ENCODE assay signal across 1 cellular context in the genomic region with DNA sequence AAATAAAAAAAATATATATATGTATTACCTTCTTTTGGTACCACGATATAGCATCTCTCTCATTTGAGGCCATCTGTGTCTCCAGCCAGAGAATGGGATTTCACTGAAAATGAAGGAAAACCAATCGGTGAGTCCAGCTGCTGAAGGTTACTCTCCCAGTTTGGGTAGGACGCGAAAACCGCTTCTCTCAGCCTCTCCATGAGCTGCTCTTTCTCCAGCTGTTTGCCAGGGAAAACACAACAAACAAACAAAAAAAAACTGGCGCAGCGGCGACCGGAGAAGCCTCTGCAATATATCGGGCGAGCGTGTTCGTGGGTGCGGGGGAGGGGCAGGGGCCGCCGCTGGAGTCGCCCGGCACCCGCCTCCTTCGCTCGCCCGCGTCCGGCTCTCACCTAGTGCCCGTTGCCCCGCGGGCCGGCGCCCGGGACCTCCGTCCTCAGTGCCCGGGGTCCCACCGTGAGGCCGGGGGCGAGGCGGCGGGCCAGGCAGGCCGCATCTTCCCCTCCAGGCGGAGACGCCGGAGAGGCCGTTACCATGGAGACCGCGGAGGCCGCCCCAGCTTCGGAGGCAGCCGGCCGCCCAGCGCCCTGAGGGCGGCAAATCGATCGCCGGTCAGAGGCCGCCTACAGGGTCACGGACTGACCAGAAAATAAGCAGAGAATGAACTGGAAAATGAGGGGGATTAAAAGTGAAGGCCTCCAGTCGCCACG.
A peak's percentile ranks its signal among the peaks of the same experiment; 100 is the strongest.
TF ChIP-seq lines count a peak whose summit lies in the region.

No MANE protein-coding gene starts in this region.

TF ChIP-seq in HEK293, 187 proteins besides CTCF, POLR2A, EP300 and RAD21 (continued from another document and continues in another):
- TF ChIP-seq KLF9 (tag by site-specific recombination; IDR thresholded peaks at IDR 0.05; ENCODE audit: low read depth) (peak; percentile 25; the same call in 1 of the 2 replicates), ZNF202 (tag by site-specific recombination; IDR thresholded peaks at IDR 0.05; ENCODE audit: borderline replicate concordance) (no peak), ZNF341 (tag by site-specific recombination; IDR thresholded peaks at IDR 0.05; ENCODE audit: low read depth) (no peak), ZNF664 (tag by site-specific recombination; IDR thresholded peaks at IDR 0.05) (no peak), GLI4 (tag by site-specific recombination; IDR thresholded peaks at IDR 0.05) (no peak), EGR2 (tag by site-specific recombination; IDR thresholded peaks at IDR 0.05; ENCODE audit: low read depth) (peak; percentile 81), ZNF610 (tag by site-specific recombination; IDR thresholded peaks at IDR 0.05; ENCODE audit: borderline replicate concordance) (no peak), ZNF335 (tag by site-specific recombination; conservative IDR thresholded peaks at IDR 0.05) (peak; percentile 98), PRDM4 (tag by site-specific recombination; IDR thresholded peaks at IDR 0.05) (no peak), ZNF2 (tag by site-specific recombination; IDR thresholded peaks at IDR 0.05) (no peak), ZNF433 (tag by site-specific recombination; IDR thresholded peaks at IDR 0.05; ENCODE audit: low read depth) (no peak), ZNF768 (tag by site-specific recombination; IDR thresholded peaks at IDR 0.05) (no peak), ZSCAN16 (tag by site-specific recombination; IDR thresholded peaks at IDR 0.05) (no peak), ELK4 (IDR thresholded peaks at IDR 0.05; ENCODE audit: borderline replicate concordance, low read depth, low read length) (no peak), ZSCAN18 (tag by site-specific recombination; IDR thresholded peaks at IDR 0.05) (no peak), ZNF311 (tag by site-specific recombination; IDR thresholded peaks at IDR 0.05; ENCODE audit: borderline replicate concordance) (no peak), AEBP2 (tag by site-specific recombination; IDR thresholded peaks at IDR 0.05; ENCODE audit: borderline replicate concordance) (no peak), ZBTB49 (tag by site-specific recombination; IDR thresholded peaks at IDR 0.05; ENCODE audit: low read depth) (no peak), ZNF354C (tag by site-specific recombination; IDR thresholded peaks at IDR 0.05; ENCODE audit: borderline replicate concordance, low read depth) (no peak), KLF7 (tag by site-specific recombination; IDR thresholded peaks at IDR 0.05; ENCODE audit: borderline replicate concordance) (no peak), ZNF623 (tag by site-specific recombination; IDR thresholded peaks at IDR 0.05) (no peak), ZNF76 (tag by site-specific recombination; IDR thresholded peaks at IDR 0.05; ENCODE audit: borderline replicate concordance, low read depth) (no peak), ZNF404 (tag by site-specific recombination; IDR thresholded peaks at IDR 0.05) (no peak), ZBTB8A (tag by site-specific recombination; IDR thresholded peaks at IDR 0.05) (peak; percentile 97), ZNF549 (tag by site-specific recombination; IDR thresholded peaks at IDR 0.05) (no peak), ZFHX2 (tag by site-specific recombination; conservative IDR thresholded peaks at IDR 0.05) (peak; percentile 87), ZNF302 (tag by site-specific recombination; IDR thresholded peaks at IDR 0.05; ENCODE audit: low read depth) (no peak)
- TF ChIP-seq, protein P1, sequence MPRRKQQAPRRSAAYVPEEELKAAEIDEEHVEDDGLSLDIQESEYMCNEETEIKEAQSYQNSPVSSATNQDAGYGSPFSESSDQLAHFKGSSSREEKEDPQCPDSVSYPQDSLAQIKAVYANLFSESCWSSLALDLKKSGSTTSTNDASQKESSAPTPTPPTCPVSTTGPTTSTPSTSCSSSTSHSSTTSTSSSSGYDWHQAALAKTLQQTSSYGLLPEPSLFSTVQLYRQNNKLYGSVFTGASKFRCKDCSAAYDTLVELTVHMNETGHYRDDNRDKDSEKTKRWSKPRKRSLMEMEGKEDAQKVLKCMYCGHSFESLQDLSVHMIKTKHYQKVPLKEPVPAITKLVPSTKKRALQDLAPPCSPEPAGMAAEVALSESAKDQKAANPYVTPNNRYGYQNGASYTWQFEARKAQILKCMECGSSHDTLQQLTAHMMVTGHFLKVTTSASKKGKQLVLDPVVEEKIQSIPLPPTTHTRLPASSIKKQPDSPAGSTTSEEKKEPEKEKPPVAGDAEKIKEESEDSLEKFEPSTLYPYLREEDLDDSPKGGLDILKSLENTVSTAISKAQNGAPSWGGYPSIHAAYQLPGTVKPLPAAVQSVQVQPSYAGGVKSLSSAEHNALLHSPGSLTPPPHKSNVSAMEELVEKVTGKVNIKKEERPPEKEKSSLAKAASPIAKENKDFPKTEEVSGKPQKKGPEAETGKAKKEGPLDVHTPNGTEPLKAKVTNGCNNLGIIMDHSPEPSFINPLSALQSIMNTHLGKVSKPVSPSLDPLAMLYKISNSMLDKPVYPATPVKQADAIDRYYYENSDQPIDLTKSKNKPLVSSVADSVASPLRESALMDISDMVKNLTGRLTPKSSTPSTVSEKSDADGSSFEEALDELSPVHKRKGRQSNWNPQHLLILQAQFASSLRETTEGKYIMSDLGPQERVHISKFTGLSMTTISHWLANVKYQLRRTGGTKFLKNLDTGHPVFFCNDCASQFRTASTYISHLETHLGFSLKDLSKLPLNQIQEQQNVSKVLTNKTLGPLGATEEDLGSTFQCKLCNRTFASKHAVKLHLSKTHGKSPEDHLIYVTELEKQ (tag by site-specific recombination; IDR thresholded peaks at IDR 0.05; ENCODE audit: borderline replicate concordance), result no peak
- TF ChIP-seq, protein P2, sequence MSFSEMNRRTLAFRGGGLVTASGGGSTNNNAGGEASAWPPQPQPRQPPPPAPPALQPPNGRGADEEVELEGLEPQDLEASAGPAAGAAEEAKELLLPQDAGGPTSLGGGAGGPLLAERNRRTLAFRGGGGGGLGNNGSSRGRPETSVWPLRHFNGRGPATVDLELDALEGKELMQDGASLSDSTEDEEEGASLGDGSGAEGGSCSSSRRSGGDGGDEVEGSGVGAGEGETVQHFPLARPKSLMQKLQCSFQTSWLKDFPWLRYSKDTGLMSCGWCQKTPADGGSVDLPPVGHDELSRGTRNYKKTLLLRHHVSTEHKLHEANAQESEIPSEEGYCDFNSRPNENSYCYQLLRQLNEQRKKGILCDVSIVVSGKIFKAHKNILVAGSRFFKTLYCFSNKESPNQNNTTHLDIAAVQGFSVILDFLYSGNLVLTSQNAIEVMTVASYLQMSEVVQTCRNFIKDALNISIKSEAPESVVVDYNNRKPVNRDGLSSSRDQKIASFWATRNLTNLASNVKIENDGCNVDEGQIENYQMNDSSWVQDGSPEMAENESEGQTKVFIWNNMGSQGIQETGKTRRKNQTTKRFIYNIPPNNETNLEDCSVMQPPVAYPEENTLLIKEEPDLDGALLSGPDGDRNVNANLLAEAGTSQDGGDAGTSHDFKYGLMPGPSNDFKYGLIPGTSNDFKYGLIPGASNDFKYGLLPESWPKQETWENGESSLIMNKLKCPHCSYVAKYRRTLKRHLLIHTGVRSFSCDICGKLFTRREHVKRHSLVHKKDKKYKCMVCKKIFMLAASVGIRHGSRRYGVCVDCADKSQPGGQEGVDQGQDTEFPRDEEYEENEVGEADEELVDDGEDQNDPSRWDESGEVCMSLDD (tag by site-specific recombination; IDR thresholded peaks at IDR 0.05), result 0 out of 2 replicates have a peak, but pooled peaks have one; percentile 47
- TF ChIP-seq, protein P3, sequence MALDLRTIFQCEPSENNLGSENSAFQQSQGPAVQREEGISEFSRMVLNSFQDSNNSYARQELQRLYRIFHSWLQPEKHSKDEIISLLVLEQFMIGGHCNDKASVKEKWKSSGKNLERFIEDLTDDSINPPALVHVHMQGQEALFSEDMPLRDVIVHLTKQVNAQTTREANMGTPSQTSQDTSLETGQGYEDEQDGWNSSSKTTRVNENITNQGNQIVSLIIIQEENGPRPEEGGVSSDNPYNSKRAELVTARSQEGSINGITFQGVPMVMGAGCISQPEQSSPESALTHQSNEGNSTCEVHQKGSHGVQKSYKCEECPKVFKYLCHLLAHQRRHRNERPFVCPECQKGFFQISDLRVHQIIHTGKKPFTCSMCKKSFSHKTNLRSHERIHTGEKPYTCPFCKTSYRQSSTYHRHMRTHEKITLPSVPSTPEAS (tag by site-specific recombination; IDR thresholded peaks at IDR 0.05), result no peak
- TF ChIP-seq, protein P4, sequence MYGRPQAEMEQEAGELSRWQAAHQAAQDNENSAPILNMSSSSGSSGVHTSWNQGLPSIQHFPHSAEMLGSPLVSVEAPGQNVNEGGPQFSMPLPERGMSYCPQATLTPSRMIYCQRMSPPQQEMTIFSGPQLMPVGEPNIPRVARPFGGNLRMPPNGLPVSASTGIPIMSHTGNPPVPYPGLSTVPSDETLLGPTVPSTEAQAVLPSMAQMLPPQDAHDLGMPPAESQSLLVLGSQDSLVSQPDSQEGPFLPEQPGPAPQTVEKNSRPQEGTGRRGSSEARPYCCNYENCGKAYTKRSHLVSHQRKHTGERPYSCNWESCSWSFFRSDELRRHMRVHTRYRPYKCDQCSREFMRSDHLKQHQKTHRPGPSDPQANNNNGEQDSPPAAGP (tag by site-specific recombination; IDR thresholded peaks at IDR 0.05), result no peak; the same call in 1 of the 2 replicates
